ENCODE assay signal across 3 cellular contexts in the genomic region with DNA sequence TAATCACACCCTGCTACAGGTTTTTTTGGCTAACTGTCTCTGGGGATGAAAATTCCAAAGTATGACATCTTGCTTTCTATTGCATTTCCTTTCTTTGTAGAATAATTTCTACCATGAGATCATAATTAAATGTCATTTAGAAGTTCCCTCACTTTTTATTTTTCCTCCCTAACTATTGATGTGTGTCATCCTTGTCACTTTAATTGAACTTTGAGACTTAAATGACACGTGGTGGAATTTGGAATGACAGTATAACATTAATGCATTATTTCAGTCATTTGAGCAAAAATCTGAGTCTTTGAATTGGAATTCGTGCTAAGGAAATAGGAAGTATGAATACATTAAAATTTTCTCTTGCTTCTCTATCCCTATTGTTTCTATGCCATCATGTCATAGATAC.
"Had no signal": no experiment of that assay in that cellular context is flagged by ENCODE, and none has a peak within 500 bp of the region (broad histone marks: within the 10 kb centered on the region; RNA-seq: fewer than 3 reads in every experiment).

No MANE protein-coding gene starts in this region.

- DNase-seq: GDM1, GF-D8 had no signal

- H3K4me3 ChIP-seq: GM12878 had no signal

- ATAC-seq: GM12878 had no signal
